28 cellular contexts compared by ENCODE assay signal in genomic region chr6:123616942-123617341, GRCh38. TPM values are rescaled to one million over a fixed set of nuclear protein-coding genes. Genes with fewer than 3 reads are reported as not detected.
A peak's percentile ranks its signal among the peaks of the same experiment; 100 is the strongest.
DNase-seq lines count a peak whose midpoint lies in the region; ATAC-seq and TF ChIP-seq lines count a peak whose summit lies in the region.
"Had no signal": no experiment of that assay in that cellular context is flagged by ENCODE, and none has a peak within 500 bp of the region (broad histone marks: within the 10 kb centered on the region; RNA-seq: fewer than 3 reads in every experiment).

No MANE protein-coding gene starts in this region.

- intact Hi-C loops in heart left ventricle (cut with DNase I) (loop anchor here in 1 of 10 donors (5.0 kb wide), 1 partner anchor 100 kb away; no protein-coding TSS in a partner anchor), gastrocnemius medialis (cut with DNase I; ENCODE audit: low total_unique reads) (loop anchor here (5.0 kb wide), 1 partner anchor 100 kb away; no protein-coding TSS in a partner anchor)

- H3K9me3 ChIP-seq in heart left ventricle (no peaks in the 10 kb centered on the region), gastrocnemius medialis (no peaks in the 10 kb centered on the region)
- H3K9me3 ChIP-seq: BE2C had no signal

- H3K4me3 ChIP-seq in KMS-11 (IDR thresholded peaks at IDR 0.05; ENCODE audit: insufficient read depth, low read depth, low read length) (no peak overlapping the region), heart left ventricle (peak overlapping the region in 2 of 12 donors; percentile 4 to 16), gastrocnemius medialis (peak overlapping the region in 1 of 4 donors; percentile 15)

- H3K27ac ChIP-seq in KMS-11 = peak overlapping the region; percentile 33; the same call in 1 of the 2 replicates
- H3K27ac ChIP-seq in heart left ventricle = peak overlapping the region in 10 of 12 donors; percentile 38 to 74 (median 58)
- peak overlapping the region; percentile 81 to 97 (median 92) for H3K27ac ChIP-seq in gastrocnemius medialis
- H3K27ac ChIP-seq: 22Rv1, HL-60 had no signal

- DNase-seq in DMS53 (lab: John Stamatoyannopoulos, UW) = peak; percentile 25
- DNase-seq in DMS53 treated with DMSO at 0.1 percent for 48 hours (lab: John Stamatoyannopoulos, UW; ENCODE audit: unreplicated experiment) = no peak
- peak in 4 of 5 donors; percentile 13 to 50 (median 34) for DNase-seq in heart left ventricle
- DNase-seq in gastrocnemius medialis = peak; percentile 24 to 38
- DNase-seq in HuH-7 (ENCODE audit: low spot score) = no peak
- DNase-seq in T-helper 2 cell = no peak
- DNase-seq: BE2C; CD8-positive, alpha-beta memory T cell; DMS 273 treated with DMSO at 0.1 percent for 48 hours; DND-41; Karpas-422; NCI-H1092; NCI-H1436 treated with DMSO at 0.1 percent for 48 hours; NCI-H187 treated with DMSO at 0.1 percent for 48 hours; NCI-H446 treated with DMSO at 0.1 percent for 48 hours; NCI-H526; NCI-H82; NK-92 treated with Interleukin-12 subunit alpha and Interleukin-12 subunit beta, amount 100 ng/mL, for 24 hours; PC-3; SHP77 had no signal

- H3K27me3 ChIP-seq in KMS-11 (ENCODE audit: insufficient read depth, low read depth) = no peaks in the 10 kb centered on the region
- H3K27me3 ChIP-seq in heart left ventricle = no peaks in the 10 kb centered on the region
- no peaks in the 10 kb centered on the region for H3K27me3 ChIP-seq in gastrocnemius medialis
- H3K27me3 ChIP-seq: BE2C had no signal

- peak overlapping the region; percentile 38; the same call in 1 of the 2 replicates for H2AFZ ChIP-seq in KMS-11 (ENCODE audit: low read depth)

- TF ChIP-seq CTCF in KMS-11 (conservative IDR thresholded peaks at IDR 0.05; ENCODE audit: low read depth, low read length) (no peak), heart left ventricle (IDR thresholded peaks at IDR 0.05) (no peak), gastrocnemius medialis (IDR thresholded peaks at IDR 0.05 in 4 of 5, conservative IDR thresholded peaks at IDR 0.05 in 1 of 5) (no peak)

- no peaks in the 10 kb centered on the region for H3K79me2 ChIP-seq in KMS-11 (ENCODE audit: insufficient read depth, low read depth)

- ATAC-seq in heart left ventricle (peak; percentile 76 to 82 (median 80)), gastrocnemius medialis (peak; percentile 76 to 90), HG02642 (IDR thresholded peaks at IDR 0.05; ENCODE audit: poor library complexity, unreplicated experiment) (no peak)
- ATAC-seq: HCT116, PC-3 had no signal

- peak overlapping the region; percentile 93 for H3K4me2 ChIP-seq in KMS-11

- TF ChIP-seq POLR2A in heart left ventricle (IDR thresholded peaks at IDR 0.05) (no peak), gastrocnemius medialis (IDR thresholded peaks at IDR 0.05) (no peak)

- no peak overlapping the region for H3K9ac ChIP-seq in KMS-11

- no peaks in the 10 kb centered on the region for H4K20me1 ChIP-seq in KMS-11 (ENCODE audit: insufficient read depth)

- in situ Hi-C loops in gastrocnemius medialis (cut with MboI; ENCODE audit: low sequenced_read_pairs in 4 of 4) = no loop called here

- H3K4me1 ChIP-seq in KMS-11 (ENCODE audit: low read depth, poor library complexity, severe bottlenecking) = peaks cover 28% of the 10 kb centered on the region
- peaks cover 0 to 24% (median 3%) of the 10 kb centered on the region in 12 donors for H3K4me1 ChIP-seq in heart left ventricle
- peaks cover 26 to 79% of the 10 kb centered on the region in 2 donors for H3K4me1 ChIP-seq in gastrocnemius medialis
- H3K4me1 ChIP-seq: BE2C had no signal

- 27 to 37% (median 30%) methylated on average over 3 of the region's 3 CpGs for WGBS in heart left ventricle, 4 donors

- H3K36me3 ChIP-seq in KMS-11 (ENCODE audit: insufficient read depth) = no peaks in the 10 kb centered on the region
- H3K36me3 ChIP-seq in heart left ventricle = no peaks in the 10 kb centered on the region
- no peaks in the 10 kb centered on the region for H3K36me3 ChIP-seq in gastrocnemius medialis
- H3K36me3 ChIP-seq: BE2C had no signal

RNA-seq across cellular contexts. Expression of gene TRDN, which starts 19.8 kb away (rescaled TPM):
- total RNA-seq in heart left ventricle = 100 to 1,000 TPM; 283 to 540 (median 381) TPM
- polyA plus RNA-seq in heart left ventricle = 100 to 1,000 TPM in 1 of 2 donors, 10 to 100 TPM in 1; 39.0 to 577 TPM
- total RNA-seq in gastrocnemius medialis = 100 to 1,000 TPM; 190 to 628 (median 296) TPM
- total RNA-seq: CD8-positive, alpha-beta memory T cell; PC-3; RPMI7951; SK-MEL-5 had no signal
- polyA plus RNA-seq: CD14-positive monocyte; CD8-positive, alpha-beta memory T cell had no signal

Comparison
In these comparisons a context has a peak if more than half of its experiments do, and no peak if none do; other contexts are left out.
1. DNase-seq: peak in DMS53 (single experiment), heart left ventricle (4 of 5) and gastrocnemius medialis (2 of 2); none in DMS53 treated with DMSO at 0.1 percent for 48 hours (single experiment), HuH-7 (single experiment) and T-helper 2 cell (0 of 5).
2. H3K27ac ChIP-seq: peak in every context shown above with its lines; median percentile 92 in gastrocnemius medialis; 58 in heart left ventricle; 33 in KMS-11.